ENCODE assay signal across 12 cellular contexts in the genomic region with DNA sequence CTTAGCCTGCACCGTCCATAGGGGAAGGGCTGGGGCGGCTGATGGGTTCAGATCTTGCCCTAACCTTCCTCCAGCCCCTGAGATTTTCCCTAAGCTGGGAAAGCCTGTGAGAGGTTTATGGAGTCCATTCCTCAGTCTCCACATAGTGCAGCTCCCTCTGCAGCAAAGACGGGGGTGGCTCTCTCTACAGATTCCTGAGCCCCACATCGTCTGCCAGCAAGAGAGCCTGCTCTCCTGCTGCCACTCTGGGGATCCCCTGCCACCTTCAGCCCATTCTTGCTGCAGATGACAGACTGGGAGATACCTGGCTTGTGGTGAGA. TPM values are rescaled to one million over a fixed set of nuclear protein-coding genes. Genes with fewer than 3 reads are reported as not detected.
DNase-seq lines count a peak whose midpoint lies in the region; ATAC-seq, FAIRE-seq and TF ChIP-seq lines count a peak whose summit lies in the region.
"Had no signal": no experiment of that assay in that cellular context is flagged by ENCODE, and none has a peak within 500 bp of the region (broad histone marks: within the 10 kb centered on the region; RNA-seq: fewer than 3 reads in every experiment).

No MANE protein-coding gene starts in this region.

- no CpG with 5 or more reads among the region's 4 CpGs for WGBS in mesendoderm (ENCODE audit: extremely low coverage, insufficient coverage, low lambda C conversion rate)
- 87 to 89% methylated on average over 4 of the region's 4 CpGs for WGBS in thyroid gland, 2 donors

- H3K27me3 Mint-ChIP-seq in astrocyte (ENCODE audit: low read depth, unreplicated experiment), result peaks cover 16% of the 10 kb centered on the region
- H3K27me3 Mint-ChIP-seq in Caco-2 (ENCODE audit: insufficient read depth, unreplicated experiment), result no peaks in the 10 kb centered on the region

- H3K9me3 Mint-ChIP-seq in astrocyte (ENCODE audit: unreplicated experiment) (no peaks in the 10 kb centered on the region), Caco-2 (ENCODE audit: unreplicated experiment) (no peaks in the 10 kb centered on the region)
- H3K9me3 Mint-ChIP-seq: activated CD4-positive, alpha-beta memory T cell treated with anti-CD3 and anti-CD28 coated beads, Interleukin-2, amount 10 ng/mL, durations not matched to agents 7 days and 5 days; CD4-positive, CD25-positive, alpha-beta regulatory T cell had no signal

- CTCF ChIA-PET in GM10248 (lab: Yijun Ruan, JAX), result interaction anchor here (0.9 to 42.5 kb wide), 18 partner anchors 8 to 106 kb away, joined by 3 to 1220 read pairs (median 4); partner anchors contain the start of gene ATG101
- CTCF ChIA-PET in Caco-2 (lab: Charles Lee), result interaction anchor here (0.5 to 6.4 kb wide), 10 partner anchors 11 to 1196 kb away, joined by 3 to 102 read pairs (median 4); partner anchors contain the start of genes ATG101 and NR4A1

- no peak for FAIRE-seq in astrocyte (lab: Jason Lieb, UNC)

- no peak overlapping the region for H4K5ac ChIP-seq in mesendoderm (ENCODE audit: low read length)

- H3K4ac ChIP-seq in mesendoderm (ENCODE audit: low read depth, low read length), result no peak overlapping the region

- no peak overlapping the region for H2AFZ ChIP-seq in astrocyte (ENCODE audit: low read depth, low read length)

- POLR2A ChIA-PET in GM10248 (lab: Yijun Ruan, JAX) (interaction anchor here (1.2 kb wide), 1 partner anchor 57 kb away, joined by 3 read pairs; no protein-coding TSS in a partner anchor), Caco-2 (lab: Charles Lee) (interaction anchor here (0.5 kb wide), 1 partner anchor 11 kb away, joined by 3 read pairs; no protein-coding TSS in a partner anchor)

- H4K8ac ChIP-seq in mesendoderm (ENCODE audit: low read depth, low read length), result no peak overlapping the region

- no peak overlapping the region for H3K18ac ChIP-seq in mesendoderm (ENCODE audit: low read length)

- H3K36me3 Mint-ChIP-seq in astrocyte (ENCODE audit: low read depth, unreplicated experiment) (peaks cover 14% of the 10 kb centered on the region), Caco-2 (ENCODE audit: insufficient read depth, unreplicated experiment) (peaks cover 9% of the 10 kb centered on the region)

- no peak overlapping the region for H2BK15ac ChIP-seq in mesendoderm (replicated peaks; ENCODE audit: low read depth)

- H3K27ac ChIP-seq in KOPT-K1 (ENCODE audit: low read depth, low read length, poor library complexity, severe bottlenecking), result peak overlapping the region; percentile 17
- H3K27ac ChIP-seq in astrocyte (ENCODE audit: low read depth, low read length), result no peak overlapping the region
- no peak overlapping the region for H3K27ac ChIP-seq in mesendoderm (ENCODE audit: low read depth, low read length)
- H3K27ac ChIP-seq in thyroid gland, result peak overlapping the region in 2 of 3 donors; percentile 51 to 56

- H3K9me3 ChIP-seq in KOPT-K1 (ENCODE audit: insufficient read depth, low read length, poor library complexity, severe bottlenecking), result no peaks in the 10 kb centered on the region
- no peaks in the 10 kb centered on the region for H3K9me3 ChIP-seq in astrocyte (ENCODE audit: insufficient read depth, low read depth, low read length)
- no peaks in the 10 kb centered on the region for H3K9me3 ChIP-seq in thyroid gland
- H3K9me3 ChIP-seq in Caco-2, result no peaks in the 10 kb centered on the region
- H3K9me3 ChIP-seq: tibial artery had no signal

- no peaks in the 10 kb centered on the region for H3K79me1 ChIP-seq in mesendoderm (ENCODE audit: low read length)

- no peak overlapping the region for H3K23ac ChIP-seq in mesendoderm (ENCODE audit: low read length)

- H3K79me2 ChIP-seq in astrocyte (ENCODE audit: insufficient read depth, low read length), result peaks cover 14% of the 10 kb centered on the region
- H3K79me2 ChIP-seq in mesendoderm (ENCODE audit: control insufficient read depth, insufficient read depth, low read length), result no peaks in the 10 kb centered on the region

- no peak overlapping the region for H3K4me3 Mint-ChIP-seq in astrocyte (ENCODE audit: unreplicated experiment)
- no peak overlapping the region for H3K4me3 Mint-ChIP-seq in Caco-2 (ENCODE audit: unreplicated experiment)
- H3K4me3 Mint-ChIP-seq: activated CD4-positive, alpha-beta memory T cell treated with anti-CD3 and anti-CD28 coated beads, Interleukin-2, amount 10 ng/mL, durations not matched to agents 7 days and 5 days had no signal

- peak overlapping the region; percentile 23 for H3K27ac Mint-ChIP-seq in astrocyte (ENCODE audit: unreplicated experiment)
- H3K27ac Mint-ChIP-seq in Caco-2 (ENCODE audit: unreplicated experiment), result no peak overlapping the region
- H3K27ac Mint-ChIP-seq: activated CD4-positive, alpha-beta memory T cell treated with anti-CD3 and anti-CD28 coated beads, Interleukin-2, amount 10 ng/mL, durations not matched to agents 7 days and 5 days had no signal

- DNase-seq in astrocyte (ENCODE audit: low read depth), result no peak
- no peak for DNase-seq in mesendoderm
- no peak for DNase-seq in thyroid gland
- DNase-seq in GM10248 (ENCODE audit: extremely low spot score), result no peak
- no peak for DNase-seq in Caco-2
- DNase-seq: activated CD4-positive, alpha-beta memory T cell treated with anti-CD3 and anti-CD28 coated beads, Interleukin-2, amount 10 ng/mL, durations not matched to agents 7 days and 5 days; CD4-positive, CD25-positive, alpha-beta regulatory T cell; dermis blood vessel endothelial cell; tibial artery had no signal

- H3K4me2 ChIP-seq in astrocyte (ENCODE audit: low read length) (peak overlapping the region; percentile 51), mesendoderm (ENCODE audit: low read length) (no peak overlapping the region)

- H3K4me1 Mint-ChIP-seq in astrocyte (ENCODE audit: low read depth, unreplicated experiment), result peaks cover 16% of the 10 kb centered on the region
- H3K4me1 Mint-ChIP-seq in Caco-2 (ENCODE audit: low read depth, unreplicated experiment), result peaks cover 7% of the 10 kb centered on the region

- H3K56ac ChIP-seq in mesendoderm (ENCODE audit: low read length), result peak overlapping the region; percentile 3

- no TSS peak for BruUV-seq in Caco-2 (replicated peaks; lab: Mats Ljungman, UMichigan)

- peaks cover 61% of the 10 kb centered on the region for H4K20me1 ChIP-seq in astrocyte (ENCODE audit: insufficient read depth, low read length)

- H3K4me1 ChIP-seq in astrocyte (ENCODE audit: insufficient read depth, low read length) (peaks cover 15% of the 10 kb centered on the region), mesendoderm (ENCODE audit: control insufficient read depth, low read depth, low read length) (peaks cover 3% of the 10 kb centered on the region), thyroid gland (peaks cover 8 to 24% of the 10 kb centered on the region in 2 donors), Caco-2 (no peaks in the 10 kb centered on the region)

- no peak for TF ChIP-seq CTCF in astrocyte (IDR thresholded peaks at IDR 0.05; ENCODE audit: insufficient read depth, low read depth, low read length)
- no peak for TF ChIP-seq CTCF in thyroid gland (IDR thresholded peaks at IDR 0.05)
- TF ChIP-seq CTCF in GM10248 (IDR thresholded peaks at IDR 0.05; ENCODE audit: control extremely low read depth, extremely low read depth, low read depth, missing control alignments), result no peak
- no peak for TF ChIP-seq CTCF in Caco-2 (IDR thresholded peaks at IDR 0.05; ENCODE audit: insufficient read depth in 1 of 2, low read depth in 1 of 2, low read length in 1 of 2, severe bottlenecking in 1 of 2, unreplicated experiment in 1 of 2)

- H3K4me3 ChIP-seq in astrocyte (ENCODE audit: insufficient read depth, low read depth, low read length) (no peak overlapping the region), mesendoderm (ENCODE audit: low read length) (no peak overlapping the region), thyroid gland (replicated peaks in 1 of 3) (no peak overlapping the region), Caco-2 (ENCODE audit: low read depth, low read length) (no peak overlapping the region)
- H3K4me3 ChIP-seq: tibial artery had no signal

- no peak for TF ChIP-seq POLR2A in thyroid gland (IDR thresholded peaks at IDR 0.05)

- H3K9ac ChIP-seq in astrocyte (ENCODE audit: low read length), result peak overlapping the region; percentile 42
- H3K9ac ChIP-seq in mesendoderm (ENCODE audit: low read length), result no peak overlapping the region

- no peak for ATAC-seq in HG03097 (IDR thresholded peaks at IDR 0.05; ENCODE audit: low FRiP score, unreplicated experiment)

- H2AK5ac ChIP-seq in mesendoderm (ENCODE audit: low read length), result no peak overlapping the region

- no peak overlapping the region for H2BK120ac ChIP-seq in mesendoderm (ENCODE audit: low read depth, low read length)

- H3K27me3 ChIP-seq in astrocyte (ENCODE audit: insufficient read depth, low read length), result peaks cover 2% of the 10 kb centered on the region
- no peaks in the 10 kb centered on the region for H3K27me3 ChIP-seq in mesendoderm (ENCODE audit: insufficient read depth, low read length, poor library complexity)
- H3K27me3 ChIP-seq in thyroid gland, result no peaks in the 10 kb centered on the region
- no peaks in the 10 kb centered on the region for H3K27me3 ChIP-seq in Caco-2 (replicated peaks; ENCODE audit: control insufficient read depth, insufficient read depth, low read length)

- intact Hi-C loops in thyroid gland (cut with DNase I), result loop anchor here (2.0 kb wide), 1 partner anchor 58 kb away; no protein-coding TSS in a partner anchor
- intact Hi-C loops in Caco-2 (cut with micrococcal nuclease; ENCODE audit: unreplicated experiment), result loop anchor here (2.0 kb wide), 1 partner anchor 38 kb away; no protein-coding TSS in a partner anchor

- H2BK5ac ChIP-seq in mesendoderm (ENCODE audit: low read length), result no peak overlapping the region

- peaks cover 18% of the 10 kb centered on the region for H3K36me3 ChIP-seq in KOPT-K1 (ENCODE audit: insufficient read depth, low read length)
- H3K36me3 ChIP-seq in astrocyte (ENCODE audit: insufficient read depth, low read length), result peaks cover 5% of the 10 kb centered on the region
- H3K36me3 ChIP-seq in mesendoderm (ENCODE audit: control insufficient read depth, insufficient read depth, low read length), result peaks cover 3% of the 10 kb centered on the region
- H3K36me3 ChIP-seq in thyroid gland, result peaks cover 4% of the 10 kb centered on the region in 2 donors
- H3K36me3 ChIP-seq in Caco-2 (ENCODE audit: control insufficient read depth, insufficient read depth, low read length), result no peaks in the 10 kb centered on the region; the same call in 1 of the 2 replicates

RNA-seq across cellular contexts. Expression of gene SMIM41, which starts 3.1 kb away (rescaled TPM):
- 0.18 TPM in 1 of 2 replicates, not detected in the other for total RNA-seq in astrocyte
- polyA plus RNA-seq in mesendoderm (2013, experiment 1 of 2), result 0.03 TPM
- not detected for polyA plus RNA-seq in mesendoderm (2013, experiment 2 of 2)
- total RNA-seq in thyroid gland, result under 1 TPM in 1 of 4 donors, not detected in 3; 0.67 TPM
- total RNA-seq in Caco-2 (2022), result not detected in 2 replicates
- total RNA-seq: activated CD4-positive, alpha-beta memory T cell treated with anti-CD3 and anti-CD28 coated beads, Interleukin-2, amount 10 ng/mL, durations not matched to agents 7 days and 5 days; dermis blood vessel endothelial cell; HT1080 had no signal
- polyA plus RNA-seq: CD4-positive, CD25-positive, alpha-beta regulatory T cell had no signal

RNA-seq across cellular contexts. Expression of gene ATG101, which starts 12.8 kb away (rescaled TPM):
- total RNA-seq in astrocyte (54.2 and 60.4 TPM in 2 replicates), thyroid gland (10 to 100 TPM; 40.7 to 61.1 (median 48.0) TPM), Caco-2 (2022) (67.2 and 78.0 TPM in 2 replicates)
- 30.6 TPM for polyA plus RNA-seq in mesendoderm (2013, experiment 1 of 2)
- polyA plus RNA-seq in mesendoderm (2013, experiment 2 of 2), result 30.0 TPM

RNA-seq across cellular contexts. Expression of gene NR4A1, which starts 31.4 kb away (rescaled TPM):
- total RNA-seq in astrocyte (1.6 and 2.3 TPM in 2 replicates), thyroid gland (100 to 1,000 TPM in 1 of 4 donors, 10 to 100 TPM in 3; 46.3 to 156 (median 83.5) TPM), Caco-2 (2022) (37.9 and 41.8 TPM in 2 replicates)
- 10.5 TPM for polyA plus RNA-seq in mesendoderm (2013, experiment 1 of 2)
- 10.7 TPM for polyA plus RNA-seq in mesendoderm (2013, experiment 2 of 2)

Comparison
In these comparisons a context has a peak if more than half of its experiments do, and no peak if none do; other contexts are left out.
1. H3K27ac ChIP-seq: peak in KOPT-K1 (single experiment) and thyroid gland (2 of 3); none in astrocyte (single experiment) and mesendoderm (single experiment).
2. RNA of gene NR4A1, which starts 31.4 kb away (total RNA-seq): 46.3 to 156 TPM in thyroid gland and 37.9 to 41.8 TPM in Caco-2; 1.6 to 2.3 TPM in astrocyte; every median in the first group is over 10 times any median in the second.